1 cellular context compared by ENCODE assay signal in genomic region chr15:33737687-33738606, GRCh38.
TF ChIP-seq lines count a peak whose summit lies in the region.

No MANE protein-coding gene starts in this region.

TF ChIP-seq in GM23338, 12 proteins besides CTCF, POLR2A, EP300 and RAD21 (continued from another document):
- TF ChIP-seq, protein P1, sequence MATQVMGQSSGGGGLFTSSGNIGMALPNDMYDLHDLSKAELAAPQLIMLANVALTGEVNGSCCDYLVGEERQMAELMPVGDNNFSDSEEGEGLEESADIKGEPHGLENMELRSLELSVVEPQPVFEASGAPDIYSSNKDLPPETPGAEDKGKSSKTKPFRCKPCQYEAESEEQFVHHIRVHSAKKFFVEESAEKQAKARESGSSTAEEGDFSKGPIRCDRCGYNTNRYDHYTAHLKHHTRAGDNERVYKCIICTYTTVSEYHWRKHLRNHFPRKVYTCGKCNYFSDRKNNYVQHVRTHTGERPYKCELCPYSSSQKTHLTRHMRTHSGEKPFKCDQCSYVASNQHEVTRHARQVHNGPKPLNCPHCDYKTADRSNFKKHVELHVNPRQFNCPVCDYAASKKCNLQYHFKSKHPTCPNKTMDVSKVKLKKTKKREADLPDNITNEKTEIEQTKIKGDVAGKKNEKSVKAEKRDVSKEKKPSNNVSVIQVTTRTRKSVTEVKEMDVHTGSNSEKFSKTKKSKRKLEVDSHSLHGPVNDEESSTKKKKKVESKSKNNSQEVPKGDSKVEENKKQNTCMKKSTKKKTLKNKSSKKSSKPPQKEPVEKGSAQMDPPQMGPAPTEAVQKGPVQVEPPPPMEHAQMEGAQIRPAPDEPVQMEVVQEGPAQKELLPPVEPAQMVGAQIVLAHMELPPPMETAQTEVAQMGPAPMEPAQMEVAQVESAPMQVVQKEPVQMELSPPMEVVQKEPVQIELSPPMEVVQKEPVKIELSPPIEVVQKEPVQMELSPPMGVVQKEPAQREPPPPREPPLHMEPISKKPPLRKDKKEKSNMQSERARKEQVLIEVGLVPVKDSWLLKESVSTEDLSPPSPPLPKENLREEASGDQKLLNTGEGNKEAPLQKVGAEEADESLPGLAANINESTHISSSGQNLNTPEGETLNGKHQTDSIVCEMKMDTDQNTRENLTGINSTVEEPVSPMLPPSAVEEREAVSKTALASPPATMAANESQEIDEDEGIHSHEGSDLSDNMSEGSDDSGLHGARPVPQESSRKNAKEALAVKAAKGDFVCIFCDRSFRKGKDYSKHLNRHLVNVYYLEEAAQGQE (IDR thresholded peaks at IDR 0.05; ENCODE audit: unreplicated experiment), result no peak
- TF ChIP-seq POLR2AphosphoS5 (IDR thresholded peaks at IDR 0.05; ENCODE audit: low read depth) (no peak), JUNB (IDR thresholded peaks at IDR 0.05; ENCODE audit: unreplicated experiment) (no peak), CREB1 (CRISPR knock-in tag; IDR thresholded peaks at IDR 0.05; ENCODE audit: low read depth) (no peak), ZNF114 (CRISPR knock-in tag; IDR thresholded peaks at IDR 0.05) (no peak), NANOG (IDR thresholded peaks at IDR 0.05; ENCODE audit: borderline replicate concordance) (no peak), ZNF462 (CRISPR knock-in tag; IDR thresholded peaks at IDR 0.05) (no peak)
- TF ChIP-seq, protein P2, sequence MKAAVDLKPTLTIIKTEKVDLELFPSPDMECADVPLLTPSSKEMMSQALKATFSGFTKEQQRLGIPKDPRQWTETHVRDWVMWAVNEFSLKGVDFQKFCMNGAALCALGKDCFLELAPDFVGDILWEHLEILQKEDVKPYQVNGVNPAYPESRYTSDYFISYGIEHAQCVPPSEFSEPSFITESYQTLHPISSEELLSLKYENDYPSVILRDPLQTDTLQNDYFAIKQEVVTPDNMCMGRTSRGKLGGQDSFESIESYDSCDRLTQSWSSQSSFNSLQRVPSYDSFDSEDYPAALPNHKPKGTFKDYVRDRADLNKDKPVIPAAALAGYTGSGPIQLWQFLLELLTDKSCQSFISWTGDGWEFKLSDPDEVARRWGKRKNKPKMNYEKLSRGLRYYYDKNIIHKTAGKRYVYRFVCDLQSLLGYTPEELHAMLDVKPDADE (IDR thresholded peaks at IDR 0.05), result no peak
